ENCODE assay signal across 20 cellular contexts in the genomic region with DNA sequence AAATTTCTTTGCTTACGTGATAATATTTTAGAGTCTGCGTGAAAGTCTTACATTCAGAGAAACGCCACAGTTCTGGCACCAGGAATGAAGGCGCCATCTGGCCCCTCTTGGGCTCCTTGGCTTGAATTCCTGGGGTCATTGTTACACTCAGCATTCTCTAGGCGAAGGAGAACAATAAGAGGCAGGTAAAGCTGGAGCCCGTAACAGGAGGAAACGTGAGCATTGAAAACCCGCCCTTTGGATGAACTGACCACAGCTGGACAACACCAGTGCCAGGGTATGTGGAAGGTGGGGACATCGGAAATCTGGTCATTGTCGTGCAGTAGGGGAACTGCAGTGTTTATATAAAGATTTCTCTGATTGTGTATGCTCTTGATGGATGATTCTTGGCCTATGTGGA.
"Had no signal": no experiment of that assay in that cellular context is flagged by ENCODE, and none has a peak within 500 bp of the region (broad histone marks: within the 10 kb centered on the region; RNA-seq: fewer than 3 reads in every experiment).

No MANE protein-coding gene starts in this region.

- H3K36me3 ChIP-seq: adrenal gland, esophagus muscularis mucosa, right lobe of liver, spleen had no signal

- H3K4me1 Mint-ChIP-seq: activated CD4-positive, alpha-beta T cell treated with anti-CD3 and anti-CD28 coated beads, Interleukin-2, amount 10 ng/mL, durations not matched to agents 7 days and 5 days; central memory CD8-positive, alpha-beta T cell; naive thymus-derived CD8-positive, alpha-beta T cell; T-helper 17 cell had no signal

- H3K4me1 ChIP-seq: adrenal gland, spleen had no signal

- ATAC-seq: naive thymus-derived CD8-positive, alpha-beta T cell; right lobe of liver; SK-N-SH treated with all-trans-retinoic acid at 6 μM for 48 hours; stimulated activated naive B cell treated with anti-CD40 and anti-IgM and Interleukin-4, amounts not matched to agents 10 μg/mL and 1 μg/mL and 100 μg/mL, for 72 hours; T-helper 17 cell had no signal

- H3K27me3 Mint-ChIP-seq: activated CD4-positive, alpha-beta T cell treated with anti-CD3 and anti-CD28 coated beads, Interleukin-2, amount 10 ng/mL, durations not matched to agents 7 days and 5 days; stimulated activated naive B cell treated with anti-CD40 and anti-IgM and Interleukin-4, amounts not matched to agents 10 μg/mL and 1 μg/mL and 100 μg/mL, for 72 hours had no signal

- H3K36me3 Mint-ChIP-seq: naive thymus-derived CD8-positive, alpha-beta T cell; stimulated activated naive B cell treated with anti-CD40 and anti-IgM and Interleukin-4, amounts not matched to agents 10 μg/mL and 1 μg/mL and 100 μg/mL, for 72 hours had no signal

- H3K27me3 ChIP-seq: adrenal gland, esophagus muscularis mucosa, right lobe of liver had no signal

- H3K4me3 ChIP-seq: adrenal gland, dorsolateral prefrontal cortex, esophagus muscularis mucosa, lung, mucosa of descending colon, right lobe of liver, spleen had no signal

- H3K27ac ChIP-seq: right lobe of liver, spleen had no signal

- H3K4me3 Mint-ChIP-seq: activated CD4-positive, alpha-beta T cell treated with anti-CD3 and anti-CD28 coated beads, Interleukin-2, amount 10 ng/mL, durations not matched to agents 7 days and 5 days; central memory CD8-positive, alpha-beta T cell; naive thymus-derived CD8-positive, alpha-beta T cell; stimulated activated naive B cell treated with anti-CD40 and anti-IgM and Interleukin-4, amounts not matched to agents 10 μg/mL and 1 μg/mL and 100 μg/mL, for 72 hours; T-helper 17 cell had no signal

- H3K9me3 Mint-ChIP-seq: activated CD4-positive, alpha-beta T cell treated with anti-CD3 and anti-CD28 coated beads, Interleukin-2, amount 10 ng/mL, durations not matched to agents 7 days and 5 days; activated T-helper 2 cell treated with anti-CD3 and anti-CD28 coated beads, Interferon-gamma antibody, Interleukin-2, Interleukin-4, amounts not matched to agents 10 μg/mL and 5 μg/mL and 100 μg/mL, durations not matched to agents 14 hours and 24 hours and 36 hours; central memory CD8-positive, alpha-beta T cell had no signal

- H3K9me3 ChIP-seq: adrenal gland, esophagus muscularis mucosa, mucosa of descending colon, right lobe of liver, spleen had no signal

- H3K27ac Mint-ChIP-seq: activated CD4-positive, alpha-beta T cell treated with anti-CD3 and anti-CD28 coated beads, Interleukin-2, amount 10 ng/mL, durations not matched to agents 7 days and 5 days; activated T-helper 2 cell treated with anti-CD3 and anti-CD28 coated beads, Interferon-gamma antibody, Interleukin-2, Interleukin-4, amounts not matched to agents 10 μg/mL and 5 μg/mL and 100 μg/mL, durations not matched to agents 14 hours and 24 hours and 36 hours; naive thymus-derived CD8-positive, alpha-beta T cell; stimulated activated naive B cell treated with anti-CD40 and anti-IgM and Interleukin-4, amounts not matched to agents 10 μg/mL and 1 μg/mL and 100 μg/mL, for 72 hours; T-helper 17 cell had no signal

- DNase-seq: activated CD4-positive, alpha-beta T cell treated with anti-CD3 and anti-CD28 coated beads, Interleukin-2, amount 10 ng/mL, durations not matched to agents 7 days and 5 days; activated CD4-positive, CD25-positive, alpha-beta regulatory T cell; activated naive CD4-positive, alpha-beta T cell treated with anti-CD3 and anti-CD28 coated beads, Interleukin-2, amount 50 U/mL, for 16 hours; islet precursor cell; mucosa of descending colon; naive thymus-derived CD8-positive, alpha-beta T cell; posterior cingulate gyrus; right lobe of liver; spleen; stimulated activated CD4-positive, alpha-beta T cell treated with anti-CD3 and anti-CD28 coated beads, Interleukin-1b, Interleukin-23, amount 100 ng/mL, for 48 hours; stimulated activated naive B cell treated with anti-CD40 and anti-IgM and Interleukin-4, amounts not matched to agents 10 μg/mL and 1 μg/mL and 100 μg/mL, for 72 hours; T-helper 17 cell; trophoblast cell had no signal
